Comparison of ENCODE assay signal across 1 cellular context in genomic region chr1:37951041-37951782, GRCh38.
TF ChIP-seq lines count a peak whose summit lies in the region.

No MANE protein-coding gene starts in this region.

TF ChIP-seq in GM23338, 12 proteins besides CTCF, POLR2A, EP300 and RAD21 (continued from another document):
- TF ChIP-seq, protein P1, sequence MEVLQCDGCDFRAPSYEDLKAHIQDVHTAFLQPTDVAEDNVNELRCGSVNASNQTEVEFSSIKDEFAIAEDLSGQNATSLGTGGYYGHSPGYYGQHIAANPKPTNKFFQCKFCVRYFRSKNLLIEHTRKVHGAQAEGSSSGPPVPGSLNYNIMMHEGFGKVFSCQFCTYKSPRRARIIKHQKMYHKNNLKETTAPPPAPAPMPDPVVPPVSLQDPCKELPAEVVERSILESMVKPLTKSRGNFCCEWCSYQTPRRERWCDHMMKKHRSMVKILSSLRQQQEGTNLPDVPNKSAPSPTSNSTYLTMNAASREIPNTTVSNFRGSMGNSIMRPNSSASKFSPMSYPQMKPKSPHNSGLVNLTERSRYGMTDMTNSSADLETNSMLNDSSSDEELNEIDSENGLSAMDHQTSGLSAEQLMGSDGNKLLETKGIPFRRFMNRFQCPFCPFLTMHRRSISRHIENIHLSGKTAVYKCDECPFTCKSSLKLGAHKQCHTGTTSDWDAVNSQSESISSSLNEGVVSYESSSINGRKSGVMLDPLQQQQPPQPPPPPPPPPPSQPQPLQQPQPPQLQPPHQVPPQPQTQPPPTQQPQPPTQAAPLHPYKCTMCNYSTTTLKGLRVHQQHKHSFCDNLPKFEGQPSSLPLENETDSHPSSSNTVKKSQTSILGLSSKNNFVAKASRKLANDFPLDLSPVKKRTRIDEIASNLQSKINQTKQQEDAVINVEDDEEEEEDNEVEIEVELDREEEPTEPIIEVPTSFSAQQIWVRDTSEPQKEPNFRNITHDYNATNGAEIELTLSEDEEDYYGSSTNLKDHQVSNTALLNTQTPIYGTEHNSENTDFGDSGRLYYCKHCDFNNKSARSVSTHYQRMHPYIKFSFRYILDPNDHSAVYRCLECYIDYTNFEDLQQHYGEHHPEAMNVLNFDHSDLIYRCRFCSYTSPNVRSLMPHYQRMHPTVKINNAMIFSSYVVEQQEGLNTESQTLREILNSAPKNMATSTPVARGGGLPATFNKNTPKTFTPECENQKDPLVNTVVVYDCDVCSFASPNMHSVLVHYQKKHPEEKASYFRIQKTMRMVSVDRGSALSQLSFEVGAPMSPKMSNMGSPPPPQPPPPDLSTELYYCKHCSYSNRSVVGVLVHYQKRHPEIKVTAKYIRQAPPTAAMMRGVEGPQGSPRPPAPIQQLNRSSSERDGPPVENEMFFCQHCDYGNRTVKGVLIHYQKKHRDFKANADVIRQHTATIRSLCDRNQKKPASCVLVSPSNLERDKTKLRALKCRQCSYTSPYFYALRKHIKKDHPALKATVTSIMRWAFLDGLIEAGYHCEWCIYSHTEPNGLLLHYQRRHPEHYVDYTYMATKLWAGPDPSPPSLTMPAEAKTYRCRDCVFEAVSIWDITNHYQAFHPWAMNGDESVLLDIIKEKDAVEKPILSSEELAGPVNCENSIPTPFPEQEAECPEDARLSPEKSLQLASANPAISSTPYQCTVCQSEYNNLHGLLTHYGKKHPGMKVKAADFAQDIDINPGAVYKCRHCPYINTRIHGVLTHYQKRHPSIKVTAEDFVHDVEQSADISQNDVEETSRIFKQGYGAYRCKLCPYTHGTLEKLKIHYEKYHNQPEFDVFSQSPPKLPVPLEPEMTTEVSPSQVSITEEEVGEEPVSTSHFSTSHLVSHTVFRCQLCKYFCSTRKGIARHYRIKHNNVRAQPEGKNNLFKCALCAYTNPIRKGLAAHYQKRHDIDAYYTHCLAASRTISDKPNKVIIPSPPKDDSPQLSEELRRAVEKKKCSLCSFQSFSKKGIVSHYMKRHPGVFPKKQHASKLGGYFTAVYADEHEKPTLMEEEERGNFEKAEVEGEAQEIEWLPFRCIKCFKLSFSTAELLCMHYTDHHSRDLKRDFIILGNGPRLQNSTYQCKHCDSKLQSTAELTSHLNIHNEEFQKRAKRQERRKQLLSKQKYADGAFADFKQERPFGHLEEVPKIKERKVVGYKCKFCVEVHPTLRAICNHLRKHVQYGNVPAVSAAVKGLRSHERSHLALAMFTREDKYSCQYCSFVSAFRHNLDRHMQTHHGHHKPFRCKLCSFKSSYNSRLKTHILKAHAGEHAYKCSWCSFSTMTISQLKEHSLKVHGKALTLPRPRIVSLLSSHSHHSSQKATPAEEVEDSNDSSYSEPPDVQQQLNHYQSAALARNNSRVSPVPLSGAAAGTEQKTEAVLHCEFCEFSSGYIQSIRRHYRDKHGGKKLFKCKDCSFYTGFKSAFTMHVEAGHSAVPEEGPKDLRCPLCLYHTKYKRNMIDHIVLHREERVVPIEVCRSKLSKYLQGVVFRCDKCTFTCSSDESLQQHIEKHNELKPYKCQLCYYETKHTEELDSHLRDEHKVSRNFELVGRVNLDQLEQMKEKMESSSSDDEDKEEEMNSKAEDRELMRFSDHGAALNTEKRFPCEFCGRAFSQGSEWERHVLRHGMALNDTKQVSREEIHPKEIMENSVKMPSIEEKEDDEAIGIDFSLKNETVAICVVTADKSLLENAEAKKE (CRISPR knock-in tag; IDR thresholded peaks at IDR 0.05) = no peak
- TF ChIP-seq EZH2 (IDR thresholded peaks at IDR 0.05; ENCODE audit: low read depth, unreplicated experiment) = no peak
- TF ChIP-seq EZH2phosphoT487 (IDR thresholded peaks at IDR 0.05; ENCODE audit: unreplicated experiment) = no peak
- TF ChIP-seq, protein P2, sequence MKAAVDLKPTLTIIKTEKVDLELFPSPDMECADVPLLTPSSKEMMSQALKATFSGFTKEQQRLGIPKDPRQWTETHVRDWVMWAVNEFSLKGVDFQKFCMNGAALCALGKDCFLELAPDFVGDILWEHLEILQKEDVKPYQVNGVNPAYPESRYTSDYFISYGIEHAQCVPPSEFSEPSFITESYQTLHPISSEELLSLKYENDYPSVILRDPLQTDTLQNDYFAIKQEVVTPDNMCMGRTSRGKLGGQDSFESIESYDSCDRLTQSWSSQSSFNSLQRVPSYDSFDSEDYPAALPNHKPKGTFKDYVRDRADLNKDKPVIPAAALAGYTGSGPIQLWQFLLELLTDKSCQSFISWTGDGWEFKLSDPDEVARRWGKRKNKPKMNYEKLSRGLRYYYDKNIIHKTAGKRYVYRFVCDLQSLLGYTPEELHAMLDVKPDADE (IDR thresholded peaks at IDR 0.05) = no peak
- no peak for TF ChIP-seq ZNF114 (CRISPR knock-in tag; IDR thresholded peaks at IDR 0.05)
- no peak for TF ChIP-seq JUNB (IDR thresholded peaks at IDR 0.05; ENCODE audit: unreplicated experiment)
TF ChIP-seq in GM23338: peak in this region for 0.
